ENCODE assay signal across 17 cellular contexts in the genomic region with DNA sequence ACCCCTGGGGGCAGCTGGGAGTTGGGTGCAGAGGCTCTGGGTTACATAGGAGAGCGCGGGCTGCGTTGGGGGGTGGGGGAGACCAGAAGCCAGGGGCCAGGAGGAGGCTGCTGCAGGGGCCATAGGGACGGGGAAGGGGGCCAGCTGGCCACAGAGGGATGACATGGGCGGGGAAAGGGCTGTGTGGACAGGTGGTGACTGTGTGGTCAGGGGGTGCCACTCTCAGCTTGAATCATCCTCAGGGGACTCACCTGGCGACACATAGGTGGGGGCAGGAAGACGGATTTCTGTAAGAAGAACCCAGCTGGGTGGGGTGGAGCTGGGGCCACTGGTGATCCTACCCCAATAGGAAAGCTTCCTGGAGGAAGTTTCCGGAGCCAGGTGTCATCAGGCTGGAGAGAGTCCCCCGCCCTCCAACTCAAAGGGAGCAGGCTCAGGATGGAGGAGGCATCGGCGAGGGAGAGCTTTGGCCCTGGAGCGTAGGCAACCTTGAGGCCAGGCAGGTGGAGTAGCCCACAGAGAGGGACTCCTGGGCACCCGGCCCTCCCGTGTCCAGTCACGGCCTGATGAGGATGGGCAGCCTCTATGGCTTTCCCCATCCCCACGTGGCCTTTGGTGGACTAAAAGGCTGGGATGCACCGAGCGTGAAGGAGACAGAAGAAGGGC. TPM values are rescaled to one million over a fixed set of nuclear protein-coding genes. Genes with fewer than 3 reads are reported as not detected.
A peak's percentile ranks its signal among the peaks of the same experiment; 100 is the strongest.
DNase-seq lines count a peak whose midpoint lies in the region; ATAC-seq and TF ChIP-seq lines count a peak whose summit lies in the region.
"Had no signal": no experiment of that assay in that cellular context is flagged by ENCODE, and none has a peak within 500 bp of the region (broad histone marks: within the 10 kb centered on the region; RNA-seq: fewer than 3 reads in every experiment).

No MANE protein-coding gene starts in this region.

- H3K4me1 Mint-ChIP-seq in activated B cell treated with CpG ODN at 0.5 μM for 24 hours: peaks cover 36% of the 10 kb centered on the region

- no peaks in the 10 kb centered on the region for H4K20me1 ChIP-seq in BLaER1 treated with 17β-estradiol and CSF1 and Interleukin-3, amounts not matched to agents 10 nM and 100 nM

- DNase-seq in H7 (peak; percentile 55), activated B cell treated with CpG ODN at 0.5 μM for 24 hours (no peak), middle frontal gyrus (ENCODE audit: extremely low spot score, low spot score) (no peak), HPDE6-E6E7 (ENCODE audit: extremely low spot score) (no peak), A172 (ENCODE audit: low spot score) (no peak), GM10266 (ENCODE audit: extremely low spot score) (no peak)
- DNase-seq: ACHN, DMS 273 treated with DMSO at 0.1 percent for 48 hours, GOT3, Karpas-422, NCI-H1417 treated with DMSO at 0.1 percent for 48 hours, NCI-H2081, NCI-H510A treated with DMSO at 0.1 percent for 48 hours, SW 1271 had no signal

- H3K27me3 Mint-ChIP-seq in activated B cell treated with CpG ODN at 0.5 μM for 24 hours: peaks cover 8% of the 10 kb centered on the region

- H3K9me3 ChIP-seq in BLaER1 treated with 17β-estradiol and CSF1 and Interleukin-3, amounts not matched to agents 10 nM and 100 nM (replicated peaks in 1 of 11): no peaks in the 10 kb centered on the region
- no peaks in the 10 kb centered on the region for H3K9me3 ChIP-seq in parathyroid adenoma (ENCODE audit: control insufficient read depth, low read length)
- H3K9me3 ChIP-seq: SJSA1 had no signal

- no peak overlapping the region for H3K9ac ChIP-seq in BLaER1 treated with 17β-estradiol and CSF1 and Interleukin-3, amounts not matched to agents 10 nM and 100 nM
- H3K9ac ChIP-seq in parathyroid adenoma: no peak overlapping the region

- peak overlapping the region in 1 of 11 experiments; percentile 35; a peak in 3 of 22 replicates for H3K27ac ChIP-seq in BLaER1 treated with 17β-estradiol and CSF1 and Interleukin-3, amounts not matched to agents 10 nM and 100 nM
- no peak overlapping the region for H3K27ac ChIP-seq in parathyroid adenoma
- H3K27ac ChIP-seq: SJSA1 had no signal

- H3K27ac Mint-ChIP-seq in activated B cell treated with CpG ODN at 0.5 μM for 24 hours: peak overlapping the region; percentile 12

- no peaks in the 10 kb centered on the region for H3K36me3 Mint-ChIP-seq in activated B cell treated with CpG ODN at 0.5 μM for 24 hours (ENCODE audit: low read depth)

- peak overlapping the region; percentile 73 for H2AFZ ChIP-seq in parathyroid adenoma

- no peak overlapping the region for H3K4me3 ChIP-seq in BLaER1 treated with 17β-estradiol and CSF1 and Interleukin-3, amounts not matched to agents 10 nM and 100 nM
- H3K4me3 ChIP-seq in H7 (ENCODE audit: insufficient read depth, low read depth, low read length): no peak overlapping the region
- no peak overlapping the region for H3K4me3 ChIP-seq in parathyroid adenoma (ENCODE audit: low read depth, low read length)
- H3K4me3 ChIP-seq: SJSA1 had no signal

- TF ChIP-seq CTCF in activated B cell treated with CpG ODN at 0.5 μM for 24 hours (IDR thresholded peaks at IDR 0.05) (no peak), parathyroid adenoma (IDR thresholded peaks at IDR 0.05) (no peak), GM10266 (IDR thresholded peaks at IDR 0.05; ENCODE audit: control insufficient read depth, insufficient read depth, low read depth, missing control alignments) (no peak)

- POLR2A ChIA-PET in activated B cell treated with CpG ODN at 0.5 μM for 24 hours (lab: Charles Lee): interaction anchor here (0.5 to 1.3 kb wide), 2 partner anchors 14 to 172 kb away, joined by 3 to 4 read pairs; no protein-coding TSS in a partner anchor

- ATAC-seq in activated B cell treated with CpG ODN at 0.5 μM for 24 hours (ENCODE audit: low read depth): no peak

- peaks cover 8 to 41% (median 33%) of the 10 kb centered on the region in 10 experiments; a peak in 19 of 20 replicates for H3K4me1 ChIP-seq in BLaER1 treated with 17β-estradiol and CSF1 and Interleukin-3, amounts not matched to agents 10 nM and 100 nM
- no peaks in the 10 kb centered on the region for H3K4me1 ChIP-seq in parathyroid adenoma

- H3K4me2 ChIP-seq in BLaER1 treated with 17β-estradiol and CSF1 and Interleukin-3, amounts not matched to agents 10 nM and 100 nM: peak overlapping the region in 8 of 11 experiments; percentile 46 to 72 (median 61); a peak in 14 of 22 replicates
- peak overlapping the region; percentile 26 for H3K4me2 ChIP-seq in parathyroid adenoma (ENCODE audit: low read length)

- CTCF ChIA-PET in activated B cell treated with CpG ODN at 0.5 μM for 24 hours (lab: Charles Lee): interaction anchor here (1.6 kb wide), 1 partner anchor 21 kb away, joined by 5 read pairs; no protein-coding TSS in a partner anchor

- H3K4me3 Mint-ChIP-seq in activated B cell treated with CpG ODN at 0.5 μM for 24 hours: peak overlapping the region; percentile 61

- H3K27me3 ChIP-seq in BLaER1 treated with 17β-estradiol and CSF1 and Interleukin-3, amounts not matched to agents 10 nM and 100 nM: no peaks in the 10 kb centered on the region
- H3K27me3 ChIP-seq in H7 (ENCODE audit: control insufficient read depth, insufficient read depth, low read length): no peaks in the 10 kb centered on the region
- H3K27me3 ChIP-seq in parathyroid adenoma (ENCODE audit: control insufficient read depth, insufficient read depth, low read length): no peaks in the 10 kb centered on the region
- H3K27me3 ChIP-seq: SJSA1 had no signal

- no peaks in the 10 kb centered on the region for H3K79me2 ChIP-seq in parathyroid adenoma

- H3K36me3 ChIP-seq in BLaER1 treated with 17β-estradiol and CSF1 and Interleukin-3, amounts not matched to agents 10 nM and 100 nM: no peaks in the 10 kb centered on the region
- no peaks in the 10 kb centered on the region for H3K36me3 ChIP-seq in H7 (replicated peaks; ENCODE audit: control insufficient read depth, insufficient read depth, low read length)
- H3K36me3 ChIP-seq in parathyroid adenoma (ENCODE audit: control insufficient read depth, insufficient read depth, low read length): no peaks in the 10 kb centered on the region
- H3K36me3 ChIP-seq: SJSA1 had no signal

- H3K9me3 Mint-ChIP-seq in activated B cell treated with CpG ODN at 0.5 μM for 24 hours: no peaks in the 10 kb centered on the region

- intact Hi-C loops in activated B cell treated with CpG ODN at 0.5 μM for 24 hours (cut with micrococcal nuclease): loop anchor here (2.0 to 5.0 kb wide), 2 partner anchors 22 to 356 kb away; no protein-coding TSS in a partner anchor

RNA-seq across cellular contexts. Expression of a gene that starts 1.2 kb away (rescaled TPM):
- total RNA-seq in H7 (2014; rRNA removed; shearing (Covaris generic)): 0.69 and 2.5 TPM in 2 replicates
- total RNA-seq in activated B cell treated with CpG ODN at 0.5 μM for 24 hours: 6.6 and 10.2 TPM in 2 replicates
- total RNA-seq in A172 (2014; rRNA removed; shearing (Covaris generic)): 1.2 and 1.8 TPM in 2 replicates
- total RNA-seq: SJSA1 had no signal

RNA-seq across cellular contexts. Expression of a gene that starts 52.8 kb away (rescaled TPM):
- total RNA-seq in H7 (2014; rRNA removed; shearing (Covaris generic)): 3.0 and 3.1 TPM in 2 replicates
- total RNA-seq in activated B cell treated with CpG ODN at 0.5 μM for 24 hours: 3.2 and 5.4 TPM in 2 replicates
- total RNA-seq in A172 (2014; rRNA removed; shearing (Covaris generic)): 0.79 and 1.0 TPM in 2 replicates
